Comparison of ENCODE assay signal across 13 cellular contexts in the genomic region with DNA sequence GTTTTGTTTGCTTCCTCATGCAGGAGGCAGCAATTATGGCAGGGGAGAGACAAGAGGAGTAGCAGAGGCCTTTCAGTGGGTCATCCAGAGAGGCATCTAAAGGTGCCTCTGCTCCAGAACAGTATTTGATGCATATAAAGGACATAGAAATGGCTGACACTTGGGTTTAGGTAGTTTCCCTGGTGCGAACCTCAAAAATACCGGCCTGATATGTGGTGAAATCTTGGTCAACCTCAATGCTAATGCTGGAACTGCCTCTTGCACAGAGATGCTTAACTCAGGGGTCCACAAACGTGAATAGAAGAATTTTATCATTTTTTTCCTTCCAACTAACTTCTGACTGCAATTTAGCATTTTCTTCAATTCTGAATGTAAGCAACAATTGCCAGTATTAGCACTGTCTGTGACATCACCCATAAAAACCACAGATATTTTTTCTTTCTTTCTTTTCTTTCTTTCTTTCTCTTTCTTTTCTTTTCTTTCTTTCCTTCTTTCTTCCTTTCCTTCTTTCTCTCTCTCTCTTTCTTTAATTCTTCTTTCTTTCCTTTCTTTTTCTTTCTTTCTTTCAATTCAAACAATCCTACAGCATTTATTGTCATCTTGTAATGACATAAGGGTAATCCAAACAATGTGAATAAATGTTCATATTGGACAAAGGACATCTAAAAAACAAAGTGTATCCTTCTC.
DNase-seq lines count a peak whose midpoint lies in the region; ATAC-seq and TF ChIP-seq lines count a peak whose summit lies in the region.
"Had no signal": no experiment of that assay in that cellular context is flagged by ENCODE, and none has a peak within 500 bp of the region (broad histone marks: within the 10 kb centered on the region; RNA-seq: fewer than 3 reads in every experiment).

No MANE protein-coding gene starts in this region.

- H3K4me2 ChIP-seq in MM.1S (ENCODE audit: low read depth, low read length) = no peak overlapping the region

- peak; percentile 81 for ATAC-seq in GM19351 (IDR thresholded peaks at IDR 0.05; ENCODE audit: unreplicated experiment)
- peak; percentile 42 for ATAC-seq in HG03439 (IDR thresholded peaks at IDR 0.05; ENCODE audit: unreplicated experiment)
- no peak for ATAC-seq in upper lobe of left lung (ENCODE audit: low FRiP score in 2 of 2)

- H3K4me1 Mint-ChIP-seq in immature natural killer cell = peaks cover 22 to 30% of the 10 kb centered on the region in 2 donors
- H3K4me1 Mint-ChIP-seq: activated naive CD4-positive, alpha-beta T cell treated with anti-CD3 and anti-CD28 coated beads, Interleukin-2, amount 50 U/mL, for 24 hours had no signal

- WGBS in upper lobe of left lung, 2 donors = 74 to 78% methylated on average over 3 of the region's 3 CpGs
- 50 to 77% methylated on average over 3 of the region's 3 CpGs for WGBS in tibial nerve, 2 donors

- peak overlapping the region in 4 of 6 donors; percentile 18 to 59 (median 22) for H3K27ac Mint-ChIP-seq in immature natural killer cell
- H3K27ac Mint-ChIP-seq: activated naive CD4-positive, alpha-beta T cell treated with anti-CD3 and anti-CD28 coated beads, Interleukin-2, amount 50 U/mL, for 24 hours had no signal

- no peak for TF ChIP-seq CTCF in GM13976 (IDR thresholded peaks at IDR 0.05; ENCODE audit: borderline replicate concordance, control extremely low read depth, extremely low read depth, insufficient read depth, missing control alignments)
- TF ChIP-seq CTCF in upper lobe of left lung (IDR thresholded peaks at IDR 0.05) = no peak
- TF ChIP-seq CTCF in tibial nerve (IDR thresholded peaks at IDR 0.05) = no peak
- TF ChIP-seq CTCF in MM.1S (IDR thresholded peaks at IDR 0.05; ENCODE audit: low read length) = no peak

- no peak for TF ChIP-seq POLR2A in upper lobe of left lung (IDR thresholded peaks at IDR 0.05)
- no peak for TF ChIP-seq POLR2A in tibial nerve (IDR thresholded peaks at IDR 0.05)

- H3K27me3 Mint-ChIP-seq in immature natural killer cell (ENCODE audit: low read depth in 3 of 3) = peaks cover 17 to 34% (median 32%) of the 10 kb centered on the region in 3 donors

- H3K36me3 Mint-ChIP-seq in immature natural killer cell = no peaks in the 10 kb centered on the region
- H3K36me3 Mint-ChIP-seq: activated naive CD4-positive, alpha-beta T cell treated with anti-CD3 and anti-CD28 coated beads, Interleukin-2, amount 50 U/mL, for 24 hours had no signal

- H3K4me1 ChIP-seq in upper lobe of left lung = peaks cover 0 to 6% (median 2%) of the 10 kb centered on the region in 4 donors
- H3K4me1 ChIP-seq in tibial nerve = peaks cover 0 to 28% (median 4%) of the 10 kb centered on the region in 4 donors
- H3K4me1 ChIP-seq in MM.1S (ENCODE audit: low read length) = no peaks in the 10 kb centered on the region

- no peaks in the 10 kb centered on the region for H3K36me3 ChIP-seq in upper lobe of left lung
- no peaks in the 10 kb centered on the region for H3K36me3 ChIP-seq in tibial nerve
- no peaks in the 10 kb centered on the region for H3K36me3 ChIP-seq in MM.1S (replicated peaks; ENCODE audit: insufficient read depth, low read length)
- H3K36me3 ChIP-seq: heart right ventricle had no signal

- H3F3A ChIP-seq in MM.1S (ENCODE audit: insufficient read depth, low read length) = no peaks in the 10 kb centered on the region

- no peaks in the 10 kb centered on the region for H3K27me3 ChIP-seq in upper lobe of left lung
- no peaks in the 10 kb centered on the region for H3K27me3 ChIP-seq in tibial nerve
- H3K27me3 ChIP-seq in MM.1S (replicated peaks; ENCODE audit: insufficient read depth, low read length) = no peaks in the 10 kb centered on the region

- H3K27ac ChIP-seq in upper lobe of left lung (no peak overlapping the region), tibial nerve (peak overlapping the region in 2 of 4 donors; percentile 77 to 91), MM.1S (ENCODE audit: low read length) (no peak overlapping the region)

- H3K9me3 ChIP-seq in upper lobe of left lung (no peaks in the 10 kb centered on the region), tibial nerve (no peaks in the 10 kb centered on the region), MM.1S (replicated peaks; ENCODE audit: insufficient read depth, low read length) (no peaks in the 10 kb centered on the region)
- H3K9me3 ChIP-seq: heart right ventricle had no signal

- no peaks in the 10 kb centered on the region for H3K9me3 Mint-ChIP-seq in immature natural killer cell
- H3K9me3 Mint-ChIP-seq: activated naive CD4-positive, alpha-beta T cell treated with anti-CD3 and anti-CD28 coated beads, Interleukin-2, amount 50 U/mL, for 24 hours had no signal

- no peaks in the 10 kb centered on the region for H3K9me2 ChIP-seq in MM.1S (replicated peaks; ENCODE audit: insufficient read depth, low read length)

- no peaks in the 10 kb centered on the region for H4K20me1 ChIP-seq in MM.1S (ENCODE audit: insufficient read depth, low read length)

- DNase-seq in GM13976 (ENCODE audit: low spot score) = peak; percentile 58
- peak; percentile 60 to 66 (median 62) for DNase-seq in immature natural killer cell
- DNase-seq in upper lobe of left lung = no peak
- DNase-seq in tibial nerve (ENCODE audit: low spot score in 2 of 2) = no peak
- no peak for DNase-seq in dermis blood vessel endothelial cell
- DNase-seq in MM.1S = no peak
- DNase-seq: activated CD4-positive, CD25-positive, alpha-beta regulatory T cell; cortex of kidney; heart right ventricle; NCI-H345 had no signal

- no peak overlapping the region for H3K9ac ChIP-seq in MM.1S (ENCODE audit: low read length)

- peak overlapping the region; percentile 26 to 78 (median 62) for H3K4me3 Mint-ChIP-seq in immature natural killer cell
- H3K4me3 Mint-ChIP-seq: activated naive CD4-positive, alpha-beta T cell treated with anti-CD3 and anti-CD28 coated beads, Interleukin-2, amount 50 U/mL, for 24 hours had no signal

- in situ Hi-C loops in GM13976 (cut with MboI; ENCODE audit: low sequenced_read_pairs, unreplicated experiment) = loop anchor here (10.0 kb wide), 1 partner anchor 388 kb away; no protein-coding TSS in a partner anchor

- no peaks in the 10 kb centered on the region for H3K79me2 ChIP-seq in MM.1S (ENCODE audit: low read length)

- H2AFZ ChIP-seq in MM.1S (ENCODE audit: low read length) = no peak overlapping the region

- no peak overlapping the region for H3K4me3 ChIP-seq in upper lobe of left lung
- H3K4me3 ChIP-seq in tibial nerve = no peak overlapping the region
- no peak overlapping the region for H3K4me3 ChIP-seq in MM.1S (ENCODE audit: low read length)
- H3K4me3 ChIP-seq: heart right ventricle had no signal

- TF ChIP-seq EP300 in upper lobe of left lung (IDR thresholded peaks at IDR 0.05) = no peak
- TF ChIP-seq EP300 in tibial nerve (IDR thresholded peaks at IDR 0.05) = no peak

Comparison
In these comparisons a context has a peak if more than half of its experiments do, and no peak if none do; other contexts are left out.
1. DNase-seq: peak in GM13976 (single experiment) and immature natural killer cell (3 of 3); none in upper lobe of left lung (0 of 2), tibial nerve (0 of 2), dermis blood vessel endothelial cell (single experiment) and MM.1S (single experiment).
2. ATAC-seq: peak in GM19351 (single experiment) and HG03439 (single experiment); none in upper lobe of left lung (0 of 2).